ENCODE assay signal across 8 cellular contexts in genomic region chr7:98617051-98617959, GRCh38. TPM values are rescaled to one million over a fixed set of nuclear protein-coding genes. Genes with fewer than 3 reads are reported as not detected.
A peak's percentile ranks its signal among the peaks of the same experiment; 100 is the strongest.
DNase-seq lines count a peak whose midpoint lies in the region; ATAC-seq and TF ChIP-seq lines count a peak whose summit lies in the region.

Gene NPTX2 (plus strand): TSS chr7:98617285. CDS start chr7:98617462, 177 bp downstream.

- H3K36me3 ChIP-seq in HUES64 (ENCODE audit: insufficient read depth, low read length) (no peaks in the 10 kb centered on the region), adrenal gland (replicated peaks in 1 of 2) (no peaks in the 10 kb centered on the region)

- H3K27me3 Mint-ChIP-seq in stimulated activated memory B cell treated with anti-CD40 and anti-IgM and Interleukin-4, amounts not matched to agents 10 μg/mL and 1 μg/mL and 100 μg/mL, for 72 hours: peaks cover 53% of the 10 kb centered on the region

- TF ChIP-seq CTCF in 22Rv1 (IDR thresholded peaks at IDR 0.05) (peak; percentile 89), adrenal gland (IDR thresholded peaks at IDR 0.05) (peak in 3 of 6 experiments; percentile 36 to 68 (median 54))

- intact Hi-C loops in adrenal gland (cut with DNase I): loop anchor here in 1 of 2 donors (10.0 kb wide), 1 partner anchor 183 kb away; no protein-coding TSS in a partner anchor

- H3K27ac ChIP-seq in 22Rv1: no peak within 1 kb of the TSS
- no peak within 1 kb of the TSS for H3K27ac ChIP-seq in HUES64 (ENCODE audit: low read depth, low read length)
- H3K27ac ChIP-seq in adrenal gland: peak within 1 kb of the TSS in 3 of 5 donors; percentile 2 to 76 (median 42)

- TF ChIP-seq POLR2A in adrenal gland (IDR thresholded peaks at IDR 0.05): peak; percentile 79 to 94

- WGBS in HUES64: 1% methylated on average over 130 of the region's 130 CpGs
- 2 to 4% (median 2%) methylated on average over 5 to 130 of the region's 130 CpGs for WGBS in adrenal gland, 4 donors

- H3K4me1 Mint-ChIP-seq in stimulated activated memory B cell treated with anti-CD40 and anti-IgM and Interleukin-4, amounts not matched to agents 10 μg/mL and 1 μg/mL and 100 μg/mL, for 72 hours: peaks cover 5% of the 10 kb centered on the region

- peak; percentile 12 for ATAC-seq in stimulated activated memory B cell treated with anti-CD40 and anti-IgM and Interleukin-4, amounts not matched to agents 10 μg/mL and 1 μg/mL and 100 μg/mL, for 72 hours
- no peak for ATAC-seq in HG03457 (IDR thresholded peaks at IDR 0.05; ENCODE audit: unreplicated experiment)

- H3K4me1 ChIP-seq in HUES64 (ENCODE audit: insufficient read depth, low read length) (peaks cover 9% of the 10 kb centered on the region), adrenal gland (replicated peaks in 1 of 2) (peaks cover 0 to 15% of the 10 kb centered on the region in 2 donors)

- H3K9ac ChIP-seq in HUES64 (ENCODE audit: low read depth, low read length): peak within 1 kb of the TSS; percentile 63

- H3K4me3 ChIP-seq in HUES64 (ENCODE audit: low read length) (peak within 1 kb of the TSS; percentile 67), adrenal gland (peak within 1 kb of the TSS in 1 of 4 donors; percentile 61)

- no peaks in the 10 kb centered on the region for H3K36me3 Mint-ChIP-seq in stimulated activated memory B cell treated with anti-CD40 and anti-IgM and Interleukin-4, amounts not matched to agents 10 μg/mL and 1 μg/mL and 100 μg/mL, for 72 hours

- no peak within 1 kb of the TSS for H3K27ac Mint-ChIP-seq in stimulated activated memory B cell treated with anti-CD40 and anti-IgM and Interleukin-4, amounts not matched to agents 10 μg/mL and 1 μg/mL and 100 μg/mL, for 72 hours

- no peaks in the 10 kb centered on the region for H3K9me3 Mint-ChIP-seq in stimulated activated memory B cell treated with anti-CD40 and anti-IgM and Interleukin-4, amounts not matched to agents 10 μg/mL and 1 μg/mL and 100 μg/mL, for 72 hours

- no peaks in the 10 kb centered on the region for H3K9me3 ChIP-seq in HUES64 (ENCODE audit: insufficient read depth, low read depth, low read length)
- H3K9me3 ChIP-seq in adrenal gland (replicated peaks in 1 of 3): no peaks in the 10 kb centered on the region

- no peak within 1 kb of the TSS for H3K4me3 Mint-ChIP-seq in stimulated activated memory B cell treated with anti-CD40 and anti-IgM and Interleukin-4, amounts not matched to agents 10 μg/mL and 1 μg/mL and 100 μg/mL, for 72 hours

- H3K27me3 ChIP-seq in HUES64 (ENCODE audit: insufficient read depth, low read length) (peaks cover 73% of the 10 kb centered on the region), adrenal gland (peaks cover 12% of the 10 kb centered on the region)

- DNase-seq in adrenal gland (peak; percentile 77 to 86 (median 83)), iPS-NIHi11 (ENCODE audit: low spot score) (peak; percentile 92), 8988T (no peak), COR-L47 (lab: John Stamatoyannopoulos, UW) (no peak)

RNA-seq across cellular contexts. Expression of gene NPTX2, which starts in this region (rescaled TPM):
- 10.3 TPM for polyA plus RNA-seq in HUES64 (2013, experiment 1 of 2)
- polyA plus RNA-seq in HUES64 (2013, experiment 2 of 2): 11.8 TPM
- 10 to 100 TPM; 24.7 to 81.1 (median 54.4) TPM for total RNA-seq in adrenal gland
- 10 to 100 TPM; 11.6 to 55.2 (median 18.6) TPM for polyA plus RNA-seq in adrenal gland

Comparison
In these comparisons a context has a peak if more than half of its experiments do, and no peak if none do; other contexts are left out.
1. H3K27ac ChIP-seq: peak in adrenal gland (3 of 5); none in 22Rv1 (single experiment) and HUES64 (single experiment).
2. DNase-seq: peak in adrenal gland (7 of 7) and iPS-NIHi11 (single experiment); none in 8988T (single experiment) and COR-L47 (single experiment).